20 cellular contexts compared by ENCODE assay signal in the genomic region with DNA sequence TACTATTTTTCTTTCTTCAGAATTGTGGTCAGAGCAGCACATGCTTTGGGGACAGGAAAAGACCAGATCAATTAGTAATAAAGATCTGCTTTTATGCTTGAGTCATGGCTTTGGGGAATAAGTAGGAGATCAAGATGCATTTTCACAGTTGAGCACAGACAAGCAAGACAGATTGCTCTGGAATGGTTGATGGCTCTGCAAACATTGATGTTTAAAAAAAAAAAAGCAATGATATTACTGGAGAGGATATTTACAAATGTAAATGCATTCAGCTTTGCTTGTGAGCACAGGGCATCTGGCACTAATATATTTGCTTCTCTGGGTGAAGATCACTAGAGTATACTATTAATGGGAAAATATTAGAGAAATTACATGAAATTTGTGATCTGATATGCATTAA.
A peak's percentile ranks its signal among the peaks of the same experiment; 100 is the strongest.
DNase-seq lines count a peak whose midpoint lies in the region; TF ChIP-seq lines count a peak whose summit lies in the region.
"Had no signal": no experiment of that assay in that cellular context is flagged by ENCODE, and none has a peak within 500 bp of the region (broad histone marks: within the 10 kb centered on the region; RNA-seq: fewer than 3 reads in every experiment).

No MANE protein-coding gene starts in this region.

- H3K4me1 ChIP-seq in A673 (ENCODE audit: insufficient read depth, low read length, poor library complexity, severe bottlenecking) = no peaks in the 10 kb centered on the region
- no peaks in the 10 kb centered on the region for H3K4me1 ChIP-seq in SJCRH30
- H3K4me1 ChIP-seq: BLaER1 had no signal

- H3K4me3 ChIP-seq in A673 (ENCODE audit: low read depth, low read length, poor library complexity, severe bottlenecking) = no peak overlapping the region
- no peak overlapping the region for H3K4me3 ChIP-seq in SJCRH30
- H3K4me3 ChIP-seq: BLaER1 had no signal

- H3K27ac ChIP-seq in A673 (ENCODE audit: low read depth, low read length, poor library complexity, severe bottlenecking) (no peak overlapping the region), SJCRH30 (no peak overlapping the region)
- H3K27ac ChIP-seq: BLaER1 had no signal

- POLR2A ChIA-PET in A673 (lab: Charles Lee; ENCODE audit: low non-redundant PET) = no interaction called here

- no TSS peak for BruUV-seq in A673 (replicated peaks; lab: Mats Ljungman, UMichigan)

- intact Hi-C loops in A673 (cut with micrococcal nuclease; ENCODE audit: unreplicated experiment) = no loop called here

- H3K27me3 ChIP-seq in A673 (replicated peaks; ENCODE audit: insufficient read depth, low read depth, low read length, poor library complexity) (no peaks in the 10 kb centered on the region), SJCRH30 (no peaks in the 10 kb centered on the region)
- H3K27me3 ChIP-seq: BLaER1 had no signal

- no peak for TF ChIP-seq CTCF in A673 (conservative IDR thresholded peaks at IDR 0.05; ENCODE audit: low read depth, low read length)

- CTCF ChIA-PET in A673 (lab: Charles Lee) = no interaction called here

- H3K36me3 ChIP-seq in A673 (ENCODE audit: insufficient read depth, low read length, poor library complexity, severe bottlenecking) (no peaks in the 10 kb centered on the region), SJCRH30 (no peaks in the 10 kb centered on the region)
- H3K36me3 ChIP-seq: BLaER1 had no signal

- no peaks in the 10 kb centered on the region for H3K9me3 ChIP-seq in A673 (ENCODE audit: low read depth, low read length, poor library complexity, severe bottlenecking)
- peaks cover 3% of the 10 kb centered on the region; the same call in 1 of the 2 replicates for H3K9me3 ChIP-seq in SJCRH30 (replicated peaks)
- H3K9me3 ChIP-seq: BLaER1 had no signal

- peak; percentile 22 for DNase-seq in NCI-H510A treated with DMSO at 0.1 percent for 48 hours (lab: John Stamatoyannopoulos, UW)
- DNase-seq in NCI-H510A (lab: John Stamatoyannopoulos, UW) = no peak
- peak; percentile 85 for DNase-seq in NCI-H146 treated with DMSO at 0.1 percent for 48 hours (lab: John Stamatoyannopoulos, UW; ENCODE audit: unreplicated experiment)
- DNase-seq in fibroblast of peridontal ligament (ENCODE audit: extremely low read depth) = peak; percentile 14
- DNase-seq in stromal cell of bone marrow (ENCODE audit: low read depth) = peak; percentile 17
- no peak for DNase-seq in A673 (ENCODE audit: low spot score)
- no peak for DNase-seq in SJCRH30
- DNase-seq in activated CD4-positive, CD25-positive, alpha-beta regulatory T cell treated with anti-CD3 and anti-CD28 coated beads, Interleukin-2, amount 50 U/mL, for 72 hours = no peak
- DNase-seq: Calu3; CD4-positive, alpha-beta memory T cell; DMS79 treated with DMSO at 0.1 percent for 48 hours; H7; HFFc6; KBM-7; MV-4-11; NCI-H2029 treated with DMSO at 0.1 percent for 48 hours; NCI-H774; RPMI8226; SIG-M5 had no signal

Comparison
In these comparisons a context has a peak if more than half of its experiments do, and no peak if none do; other contexts are left out.
1. DNase-seq: peak in NCI-H510A treated with DMSO at 0.1 percent for 48 hours (single experiment), NCI-H146 treated with DMSO at 0.1 percent for 48 hours (single experiment), fibroblast of peridontal ligament (single experiment) and stromal cell of bone marrow (single experiment); none in NCI-H510A (single experiment), A673 (single experiment), SJCRH30 (0 of 2) and activated CD4-positive, CD25-positive, alpha-beta regulatory T cell treated with anti-CD3 and anti-CD28 coated beads, Interleukin-2, amount 50 U/mL, for 72 hours (single experiment).